31 cellular contexts compared by ENCODE assay signal in genomic region chr9:35800530-35800929, GRCh38. TPM values are rescaled to one million over a fixed set of nuclear protein-coding genes. Genes with fewer than 3 reads are reported as not detected.
"Had no signal": no experiment of that assay in that cellular context is flagged by ENCODE, and none has a peak within 500 bp of the region (broad histone marks: within the 10 kb centered on the region; RNA-seq: fewer than 3 reads in every experiment).

No MANE protein-coding gene starts in this region.

- H3K27me3 ChIP-seq: brain microvascular endothelial cell, esophagus muscularis mucosa, foreskin keratinocyte, heart left ventricle, right atrium auricular region, upper lobe of right lung had no signal

- H3K9me3 ChIP-seq: esophagus muscularis mucosa, heart left ventricle, right atrium auricular region, upper lobe of right lung had no signal

- FAIRE-seq: astrocyte, kidney had no signal

- H3K27ac ChIP-seq: brain microvascular endothelial cell, esophagus muscularis mucosa, foreskin keratinocyte, heart left ventricle, parathyroid adenoma, right atrium auricular region, upper lobe of right lung had no signal

- H3K4me3 ChIP-seq: esophagus muscularis mucosa, heart left ventricle, right atrium auricular region, upper lobe of right lung had no signal

- H3K4me1 ChIP-seq: parathyroid adenoma, right atrium auricular region, upper lobe of right lung had no signal

- H3K27me3 Mint-ChIP-seq: activated CD4-positive, alpha-beta T cell treated with anti-CD3 and anti-CD28 coated beads for 36 hours; naive thymus-derived CD4-positive, alpha-beta T cell; stimulated activated naive CD8-positive, alpha-beta T cell treated with anti-CD3 and anti-CD28 coated beads, Interleukin-15, amount 100 ng/mL, for 72 hours had no signal

- ATAC-seq: activated CD4-positive, alpha-beta T cell treated with anti-CD3 and anti-CD28 coated beads for 36 hours; foreskin keratinocyte; heart left ventricle; naive thymus-derived CD4-positive, alpha-beta T cell; stimulated activated naive CD8-positive, alpha-beta T cell treated with anti-CD3 and anti-CD28 coated beads, Interleukin-15, amount 100 ng/mL, for 72 hours; upper lobe of right lung had no signal

- H3K4me3 Mint-ChIP-seq: activated CD4-positive, alpha-beta T cell treated with anti-CD3 and anti-CD28 coated beads for 36 hours; immature natural killer cell; naive thymus-derived CD4-positive, alpha-beta T cell; stimulated activated naive CD8-positive, alpha-beta T cell treated with anti-CD3 and anti-CD28 coated beads, Interleukin-15, amount 100 ng/mL, for 72 hours had no signal

- H2AFZ ChIP-seq: parathyroid adenoma had no signal

- H3K27ac Mint-ChIP-seq: activated CD4-positive, alpha-beta T cell treated with anti-CD3 and anti-CD28 coated beads for 36 hours had no signal

- H3K4me1 Mint-ChIP-seq: immature natural killer cell had no signal

- H3K79me2 ChIP-seq: parathyroid adenoma had no signal

- H3K9me3 Mint-ChIP-seq: immature natural killer cell; naive thymus-derived CD4-positive, alpha-beta T cell; stimulated activated naive CD8-positive, alpha-beta T cell treated with anti-CD3 and anti-CD28 coated beads, Interleukin-15, amount 100 ng/mL, for 72 hours had no signal

- H3K9ac ChIP-seq: parathyroid adenoma had no signal

- DNase-seq: activated CD4-positive, alpha-beta T cell treated with anti-CD3 and anti-CD28 coated beads for 36 hours; activated CD4-positive, alpha-beta T cell treated with anti-CD3 and anti-CD28 coated beads, Interleukin-2, amount 50 U/mL, for 4 hours; activated CD4-positive, CD25-positive, alpha-beta regulatory T cell; activated gamma-delta T cell treated with Interleukin-2 at 50 U/mL for 16 hours; activated naive CD4-positive, alpha-beta T cell treated with anti-CD3 and anti-CD28 coated beads, Interleukin-2, amount 50 U/mL, for 16 hours; activated T-cell treated with anti-CD3 and anti-CD28 coated beads for 4 hours; amniotic stem cell; brain microvascular endothelial cell; cortex of kidney; foreskin keratinocyte; heart left ventricle; hypothalamus; immature natural killer cell; kidney; midbrain; naive thymus-derived CD4-positive, alpha-beta T cell; occipital lobe; stimulated activated CD4-positive, alpha-beta T cell treated with anti-CD3 and anti-CD28 coated beads, Interleukin-15, amount 100 ng/mL, for 24 hours; stimulated activated CD4-positive, alpha-beta T cell treated with anti-CD3 and anti-CD28 coated beads, Interleukin-2, amount 100 ng/mL, for 24 hours; stimulated activated naive CD8-positive, alpha-beta T cell treated with anti-CD3 and anti-CD28 coated beads, Interleukin-15, amount 100 ng/mL, for 72 hours; substantia nigra; T-helper 1 cell; upper lobe of right lung had no signal

RNA-seq across cellular contexts. Expression of gene FAM221B, which starts 28.0 kb away (rescaled TPM):
- total RNA-seq: activated CD4-positive, alpha-beta T cell treated with anti-CD3 and anti-CD28 coated beads for 36 hours; astrocyte; cardiac septum; cerebellum; esophagus muscularis mucosa; foreskin keratinocyte; heart left ventricle; kidney; lower leg skin; occipital lobe; pulmonary artery endothelial cell; right atrium auricular region; upper lobe of right lung had no signal
- polyA plus RNA-seq: foreskin keratinocyte; heart left ventricle; immature natural killer cell; naive thymus-derived CD4-positive, alpha-beta T cell had no signal
